Comparison of ENCODE assay signal across 1 cellular context in genomic region chr3:183884437-183885296, GRCh38.
TF ChIP-seq lines count a peak whose summit lies in the region.

TSS of gene PARL (minus strand) at chr3:183884880. CDS start at chr3:183884846, 34 bp downstream.

TF ChIP-seq in K562, 482 proteins besides CTCF, POLR2A, EP300 and RAD21 (continued from another document and continues in another):
- TF ChIP-seq AFF1 (IDR thresholded peaks at IDR 0.05; ENCODE audit: low read depth in 1 of 2, partially characterized antibody in 2 of 2): no peak
- TF ChIP-seq GTF2B (IDR thresholded peaks at IDR 0.05; ENCODE audit: extremely low read depth, insufficient read length): no peak
- TF ChIP-seq ZNF282 (CRISPR knock-in tag; IDR thresholded peaks at IDR 0.05): no peak
- no peak for TF ChIP-seq PREB (CRISPR knock-in tag; IDR thresholded peaks at IDR 0.05)
- peak; percentile 56; the same call in 1 of the 2 replicates for TF ChIP-seq ELF2 (CRISPR knock-in tag; IDR thresholded peaks at IDR 0.05)
- peak; percentile 68 for TF ChIP-seq USF1 (CRISPR knock-in tag; IDR thresholded peaks at IDR 0.05)
- TF ChIP-seq FOXP1 (CRISPR knock-in tag; IDR thresholded peaks at IDR 0.05): peak; percentile 88
- peak; percentile 27 to 69; a peak in 3 of 4 replicates for TF ChIP-seq ZMIZ1 (IDR thresholded peaks at IDR 0.05; ENCODE audit: low read depth in 2 of 2, low read length in 2 of 2)
- TF ChIP-seq PURB (CRISPR knock-in tag; IDR thresholded peaks at IDR 0.05; ENCODE audit: low read depth): no peak
- TF ChIP-seq DDX20 (tag; IDR thresholded peaks at IDR 0.05; ENCODE audit: low read depth): no peak
- no peak for TF ChIP-seq TRIM25 (IDR thresholded peaks at IDR 0.05; ENCODE audit: borderline replicate concordance)
- no peak for TF ChIP-seq ARID2 (IDR thresholded peaks at IDR 0.05)
- no peak; the same call in 1 of the 2 replicates for TF ChIP-seq POLR2H (tag; IDR thresholded peaks at IDR 0.05; ENCODE audit: low read depth)
- TF ChIP-seq ZNF175 (CRISPR knock-in tag; IDR thresholded peaks at IDR 0.05; ENCODE audit: low read depth): peak; percentile 56; the same call in 1 of the 2 replicates
- TF ChIP-seq ZNF407 (IDR thresholded peaks at IDR 0.05; ENCODE audit: low read depth): no peak
- TF ChIP-seq PKNOX1 (IDR thresholded peaks at IDR 0.05): no peak; the same call in 1 of the 2 replicates
- no peak for TF ChIP-seq HDAC6 (IDR thresholded peaks at IDR 0.05; ENCODE audit: low read depth, low read length)
- TF ChIP-seq MAX (CRISPR knock-in tag; IDR thresholded peaks at IDR 0.05): peak; percentile 98
- TF ChIP-seq RFX1 (IDR thresholded peaks at IDR 0.05): no peak; the same call in 1 of the 2 replicates
- no peak for TF ChIP-seq MAFG (tag; conservative IDR thresholded peaks at IDR 0.05)
- no peak for TF ChIP-seq LEF1 (IDR thresholded peaks at IDR 0.05)
- TF ChIP-seq HEY1 (CRISPR knock-in tag; IDR thresholded peaks at IDR 0.05; ENCODE audit: borderline replicate concordance): no peak
- 0 out of 2 replicates have a peak, but pooled peaks have one; percentile 22 for TF ChIP-seq CREB5 (CRISPR knock-in tag; IDR thresholded peaks at IDR 0.05)
- TF ChIP-seq ZBTB43 (CRISPR knock-in tag; IDR thresholded peaks at IDR 0.05): no peak
- TF ChIP-seq KAT2B (IDR thresholded peaks at IDR 0.05; ENCODE audit: low read depth, low read length): no peak
- no peak for TF ChIP-seq ESRRB (CRISPR knock-in tag; IDR thresholded peaks at IDR 0.05; ENCODE audit: borderline replicate concordance)
- no peak for TF ChIP-seq ZNF316 (IDR thresholded peaks at IDR 0.05)
- peak; percentile 73; the same call in 1 of the 2 replicates for TF ChIP-seq ZBTB17 (CRISPR knock-in tag; IDR thresholded peaks at IDR 0.05)
- 0 out of 2 replicates have a peak, but pooled peaks have one; percentile 1 for TF ChIP-seq ADNP (tag; IDR thresholded peaks at IDR 0.05)
